20 cellular contexts compared by ENCODE assay signal in genomic region chr10:13681095-13681494, GRCh38.
DNase-seq lines count a peak whose midpoint lies in the region; ATAC-seq and TF ChIP-seq lines count a peak whose summit lies in the region.
"Had no signal": no experiment of that assay in that cellular context is flagged by ENCODE, and none has a peak within 500 bp of the region (broad histone marks: within the 10 kb centered on the region; RNA-seq: fewer than 3 reads in every experiment).

No MANE protein-coding gene starts in this region.

- H3K4me3 ChIP-seq in WERI-Rb-1 (ENCODE audit: low read depth, low read length) (no peak overlapping the region), mucosa of descending colon (no peak overlapping the region)
- H3K4me3 ChIP-seq: left ventricle myocardium inferior, psoas muscle had no signal

- no peaks in the 10 kb centered on the region for H3K4me1 Mint-ChIP-seq in activated T-helper 17 cell treated with anti-CD3 and anti-CD28 coated beads, Interleukin-2, amount 50 U/mL, for 72 hours
- H3K4me1 Mint-ChIP-seq: activated CD4-positive, alpha-beta T cell treated with anti-CD3 and anti-CD28 coated beads for 36 hours; activated naive CD8-positive, alpha-beta T cell treated with anti-CD3 and anti-CD28 coated beads, Interleukin-2, amount 50 U/mL, for 24 hours had no signal

- H3K9me3 ChIP-seq in WERI-Rb-1 (ENCODE audit: severe bottlenecking) (no peaks in the 10 kb centered on the region), mucosa of descending colon (no peaks in the 10 kb centered on the region)
- H3K9me3 ChIP-seq: left ventricle myocardium inferior, psoas muscle had no signal

- peak; percentile 73 for ATAC-seq in mucosa of descending colon
- no peak for ATAC-seq in GM21360 (IDR thresholded peaks at IDR 0.05; ENCODE audit: unreplicated experiment)
- no peak for ATAC-seq in activated T-helper 17 cell treated with anti-CD3 and anti-CD28 coated beads, Interleukin-2, amount 50 U/mL, for 72 hours (replicated peaks)
- ATAC-seq in GM18873 (IDR thresholded peaks at IDR 0.05; ENCODE audit: low FRiP score, unreplicated experiment), result no peak
- ATAC-seq: activated CD4-positive, alpha-beta T cell treated with anti-CD3 and anti-CD28 coated beads for 36 hours; activated naive CD8-positive, alpha-beta T cell treated with anti-CD3 and anti-CD28 coated beads, Interleukin-2, amount 50 U/mL, for 24 hours; CD8-positive, alpha-beta T cell; HCT116; psoas muscle had no signal

- H3K27ac ChIP-seq in WERI-Rb-1, result no peak overlapping the region
- H3K27ac ChIP-seq: brain microvascular endothelial cell, psoas muscle had no signal

- H3K36me3 ChIP-seq in WERI-Rb-1, result no peaks in the 10 kb centered on the region
- H3K36me3 ChIP-seq in mucosa of descending colon (ENCODE audit: low read depth), result no peaks in the 10 kb centered on the region

- peak; percentile 63 for DNase-seq in DMS53 (lab: John Stamatoyannopoulos, UW)
- peak; percentile 95 for DNase-seq in NCI-H146 treated with DMSO at 0.1 percent for 48 hours (lab: John Stamatoyannopoulos, UW; ENCODE audit: unreplicated experiment)
- DNase-seq in WERI-Rb-1, result peak; percentile 16
- DNase-seq in mucosa of descending colon, result peak in 1 of 3 donors; percentile 41
- DNase-seq in activated gamma-delta T cell (lab: John Stamatoyannopoulos, UW), result no peak
- DNase-seq: activated CD4-positive, alpha-beta T cell treated with anti-CD3 and anti-CD28 coated beads for 36 hours; activated effector memory CD4-positive, alpha-beta T cell treated with Interleukin-2 at 50 U/mL for 16 hours; activated naive CD8-positive, alpha-beta T cell treated with anti-CD3 and anti-CD28 coated beads, Interleukin-2, amount 50 U/mL, for 24 hours; brain microvascular endothelial cell; CD8-positive, alpha-beta T cell; left ventricle myocardium inferior; NCI-H1105 treated with DMSO at 0.1 percent for 48 hours; psoas muscle; RPMI8226; stimulated activated CD4-positive, alpha-beta T cell treated with anti-CD3 and anti-CD28 coated beads, Interleukin-4, amount 100 ng/mL, for 4 hours had no signal

- H3K27ac Mint-ChIP-seq in activated T-helper 17 cell treated with anti-CD3 and anti-CD28 coated beads, Interleukin-2, amount 50 U/mL, for 72 hours, result no peak overlapping the region
- H3K27ac Mint-ChIP-seq: activated CD4-positive, alpha-beta T cell treated with anti-CD3 and anti-CD28 coated beads for 36 hours; activated naive CD8-positive, alpha-beta T cell treated with anti-CD3 and anti-CD28 coated beads, Interleukin-2, amount 50 U/mL, for 24 hours; CD8-positive, alpha-beta T cell had no signal

- no peaks in the 10 kb centered on the region for H3K9me3 Mint-ChIP-seq in activated T-helper 17 cell treated with anti-CD3 and anti-CD28 coated beads, Interleukin-2, amount 50 U/mL, for 72 hours
- H3K9me3 Mint-ChIP-seq: activated naive CD8-positive, alpha-beta T cell treated with anti-CD3 and anti-CD28 coated beads, Interleukin-2, amount 50 U/mL, for 24 hours; CD8-positive, alpha-beta T cell; neural crest cell had no signal

- no peak overlapping the region for H3K4me3 Mint-ChIP-seq in activated T-helper 17 cell treated with anti-CD3 and anti-CD28 coated beads, Interleukin-2, amount 50 U/mL, for 72 hours
- H3K4me3 Mint-ChIP-seq: activated CD4-positive, alpha-beta T cell treated with anti-CD3 and anti-CD28 coated beads for 36 hours; activated naive CD8-positive, alpha-beta T cell treated with anti-CD3 and anti-CD28 coated beads, Interleukin-2, amount 50 U/mL, for 24 hours; CD8-positive, alpha-beta T cell had no signal

- intact Hi-C loops in mucosa of descending colon (cut with DNase I, micrococcal nuclease), result no loop called here

- no peaks in the 10 kb centered on the region for H3K27me3 ChIP-seq in WERI-Rb-1 (ENCODE audit: insufficient read depth, low read depth, severe bottlenecking)
- H3K27me3 ChIP-seq: brain microvascular endothelial cell had no signal

- peaks cover 8% of the 10 kb centered on the region for H3K27me3 Mint-ChIP-seq in activated T-helper 17 cell treated with anti-CD3 and anti-CD28 coated beads, Interleukin-2, amount 50 U/mL, for 72 hours

- H3K36me3 Mint-ChIP-seq in activated T-helper 17 cell treated with anti-CD3 and anti-CD28 coated beads, Interleukin-2, amount 50 U/mL, for 72 hours (ENCODE audit: low read depth), result no peaks in the 10 kb centered on the region
- H3K36me3 Mint-ChIP-seq: CD8-positive, alpha-beta T cell had no signal

- H3K4me1 ChIP-seq in mucosa of descending colon (ENCODE audit: low read depth), result no peaks in the 10 kb centered on the region

- TF ChIP-seq CTCF in WERI-Rb-1 (IDR thresholded peaks at IDR 0.05; ENCODE audit: low read depth, low read length), result no peak
- TF ChIP-seq CTCF in mucosa of descending colon (IDR thresholded peaks at IDR 0.05), result no peak
